Comparison of ENCODE assay signal across 37 cellular contexts in the genomic region with DNA sequence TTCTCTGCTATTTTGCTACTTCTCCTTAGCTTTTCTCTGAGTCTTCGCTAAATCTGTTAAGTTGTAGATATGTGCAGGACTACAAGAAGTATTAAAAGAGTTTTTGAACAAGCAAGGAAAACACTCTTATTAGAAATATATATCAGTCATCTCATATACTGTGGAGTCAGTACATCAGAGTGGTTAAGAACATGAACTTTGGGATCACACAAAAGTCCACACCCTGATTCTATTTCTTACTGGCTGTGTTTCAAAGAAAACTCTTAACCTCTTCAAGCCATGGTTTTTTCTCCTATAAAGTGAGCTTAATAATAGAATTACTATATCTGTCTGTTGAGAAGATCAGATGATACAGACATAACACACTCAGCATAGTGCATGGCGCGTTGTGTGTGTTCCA. TPM values are rescaled to one million over a fixed set of nuclear protein-coding genes. Genes with fewer than 3 reads are reported as not detected.
"Had no signal": no experiment of that assay in that cellular context is flagged by ENCODE, and none has a peak within 500 bp of the region (broad histone marks: within the 10 kb centered on the region; RNA-seq: fewer than 3 reads in every experiment).

No MANE protein-coding gene starts in this region.

- H3K4me3 ChIP-seq: adrenal gland, body of pancreas, breast epithelium had no signal

- H3K9me3 ChIP-seq: adrenal gland, body of pancreas, breast epithelium had no signal

- H3K36me3 ChIP-seq: adrenal gland, brain microvascular endothelial cell, breast epithelium had no signal

- DNase-seq: activated B cell treated with CpG ODN at 0.5 μM for 24 hours; activated CD4-positive, alpha-beta memory T cell treated with anti-CD3 and anti-CD28 coated beads for 36 hours; activated CD4-positive, alpha-beta T cell treated with anti-CD3 and anti-CD28 coated beads for 1 hour; activated CD4-positive, alpha-beta T cell treated with anti-CD3 and anti-CD28 coated beads for 36 hours; activated CD4-positive, alpha-beta T cell treated with anti-CD3 and anti-CD28 coated beads for 48 hours; activated CD4-positive, alpha-beta T cell treated with anti-CD3 and anti-CD28 coated beads, Interleukin-2, amount 50 U/mL, for 1 hour; activated CD4-positive, alpha-beta T cell treated with anti-CD3 and anti-CD28 coated beads, Interleukin-2, amount 50 U/mL, for 4 hours; activated CD8-positive, alpha-beta memory T cell treated with anti-CD3 and anti-CD28 coated beads, Interleukin-2, amount 50 U/mL, for 4 hours; activated CD8-positive, alpha-beta T cell treated with anti-CD3 and anti-CD28 coated beads for 36 hours; activated effector memory CD4-positive, alpha-beta T cell treated with anti-CD3 and anti-CD28 coated beads, Interleukin-2, amount 50 U/mL, for 16 hours; activated gamma-delta T cell treated with Interleukin-2 at 50 U/mL for 16 hours; activated naive CD4-positive, alpha-beta T cell; activated naive CD4-positive, alpha-beta T cell treated with anti-CD3 and anti-CD28 coated beads for 36 hours; activated naive CD4-positive, alpha-beta T cell treated with anti-CD3 and anti-CD28 coated beads, Interleukin-2, amount 50 U/mL, for 16 hours; activated naive CD8-positive, alpha-beta T cell treated with anti-CD3 and anti-CD28 coated beads for 36 hours; activated T-cell treated with anti-CD3 and anti-CD28 coated beads for 4 hours; activated T-cell treated with anti-CD3 and anti-CD28 coated beads, Interleukin-2, amount 50 U/mL, for 1 hour; activated T-cell treated with anti-CD3 and anti-CD28 coated beads, Interleukin-2, amount 50 U/mL, for 4 hours; activated T-cell treated with anti-CD3 and anti-CD28 coated beads, Interleukin-2, amount 50 U/mL, for 72 hours; adrenal gland; amniotic stem cell; aorta; body of pancreas; brain microvascular endothelial cell; central memory CD4-positive, alpha-beta T cell; T-helper 1 cell; T-helper 2 cell; T-helper 9 cell had no signal

- H3K27ac ChIP-seq: adrenal gland, body of pancreas, brain microvascular endothelial cell, breast epithelium, VCaP had no signal

- ATAC-seq: activated CD4-positive, alpha-beta T cell treated with anti-CD3 and anti-CD28 coated beads for 36 hours; activated CD8-positive, alpha-beta T cell treated with anti-CD3 and anti-CD28 coated beads for 36 hours; activated naive CD4-positive, alpha-beta T cell treated with anti-CD3 and anti-CD28 coated beads, Interleukin-2, amount 50 U/mL, for 72 hours; activated T-cell treated with anti-CD3 and anti-CD28 coated beads, Interleukin-2, amount 50 U/mL, for 4 hours; activated T-cell treated with anti-CD3 and anti-CD28 coated beads, Interleukin-2, amount 50 U/mL, for 72 hours; activated T-helper 17 cell treated with anti-CD3 and anti-CD28 coated beads, Interleukin-2, amount 50 U/mL, for 72 hours; body of pancreas had no signal

- H3K27me3 ChIP-seq: adrenal gland, body of pancreas, brain microvascular endothelial cell, breast epithelium had no signal

- H3K4me1 ChIP-seq: breast epithelium had no signal

RNA-seq across cellular contexts. Expression of a gene that starts 29.5 kb away (rescaled TPM):
- total RNA-seq: activated B cell treated with CpG ODN at 0.5 μM for 24 hours; activated CD4-positive, alpha-beta memory T cell treated with anti-CD3 and anti-CD28 coated beads for 36 hours; activated CD4-positive, alpha-beta T cell treated with anti-CD3 and anti-CD28 coated beads for 36 hours; activated CD8-positive, alpha-beta memory T cell treated with anti-CD3 and anti-CD28 coated beads for 36 hours; activated CD8-positive, alpha-beta T cell treated with anti-CD3 and anti-CD28 coated beads for 36 hours; activated naive CD4-positive, alpha-beta T cell treated with anti-CD3 and anti-CD28 coated beads for 36 hours; activated naive CD8-positive, alpha-beta T cell treated with anti-CD3 and anti-CD28 coated beads for 36 hours; activated T-cell treated with anti-CD3 and anti-CD28 coated beads, Interleukin-2, amount 50 U/mL, for 4 hours; activated T-cell treated with anti-CD3 and anti-CD28 coated beads, Interleukin-2, amount 50 U/mL, for 72 hours; activated T-helper 1 cell treated with anti-CD3 and anti-CD28 coated beads, Interleukin-12 subunit alpha, Interleukin-12 subunit beta, Interleukin-2, Interleukin-4 antibody, amounts not matched to agents 30 ng/mL and 10 ng/mL and 1 ng/mL, durations not matched to agents 14 hours and 24 hours and 36 hours; activated T-helper 17 cell treated with anti-CD3 and anti-CD28 coated beads, Interleukin-2, amount 50 U/mL, for 72 hours; adrenal gland; aorta; body of pancreas; breast epithelium; cardiac septum had no signal

RNA-seq across cellular contexts. Expression of a gene that starts 51.2 kb away (rescaled TPM):
- total RNA-seq: activated B cell treated with CpG ODN at 0.5 μM for 24 hours; activated CD4-positive, alpha-beta memory T cell treated with anti-CD3 and anti-CD28 coated beads for 36 hours; activated CD4-positive, alpha-beta T cell treated with anti-CD3 and anti-CD28 coated beads for 36 hours; activated CD8-positive, alpha-beta memory T cell treated with anti-CD3 and anti-CD28 coated beads for 36 hours; activated CD8-positive, alpha-beta T cell treated with anti-CD3 and anti-CD28 coated beads for 36 hours; activated naive CD4-positive, alpha-beta T cell treated with anti-CD3 and anti-CD28 coated beads for 36 hours; activated naive CD4-positive, alpha-beta T cell treated with anti-CD3 and anti-CD28 coated beads, Interleukin-2, amount 50 U/mL, for 72 hours; activated naive CD8-positive, alpha-beta T cell treated with anti-CD3 and anti-CD28 coated beads for 36 hours; activated T-cell treated with anti-CD3 and anti-CD28 coated beads, Interleukin-2, amount 50 U/mL, for 4 hours; activated T-cell treated with anti-CD3 and anti-CD28 coated beads, Interleukin-2, amount 50 U/mL, for 72 hours; adrenal gland; astrocyte; body of pancreas; cardiac septum; cerebellum had no signal
